1 cellular context compared by ENCODE assay signal in genomic region chr12:71938728-71939385, GRCh38.
TF ChIP-seq lines count a peak whose summit lies in the region.

TPH2 (plus strand) TSS chr12:71938845; CDS start chr12:71938987, 142 bp downstream.

TF ChIP-seq in A549, 52 proteins besides CTCF, POLR2A, EP300 and RAD21 (continued from another document):
- TF ChIP-seq PBX3 (IDR thresholded peaks at IDR 0.05) = peak; percentile 41; the same call in 1 of the 2 replicates
- no peak for TF ChIP-seq CEBPB (IDR thresholded peaks at IDR 0.05)
- TF ChIP-seq RARB (CRISPR knock-in tag; IDR thresholded peaks at IDR 0.05) = no peak
- TF ChIP-seq HOXB5 (CRISPR knock-in tag; IDR thresholded peaks at IDR 0.05) = peak; percentile 34; the same call in 1 of the 2 replicates
- no peak for TF ChIP-seq RCOR1 (IDR thresholded peaks at IDR 0.05; ENCODE audit: low read depth, low read length)
- TF ChIP-seq MYC (IDR thresholded peaks at IDR 0.05; ENCODE audit: borderline replicate concordance, low read length) = no peak
- TF ChIP-seq E2F6 (IDR thresholded peaks at IDR 0.05; ENCODE audit: borderline replicate concordance, low read depth) = no peak
- TF ChIP-seq HES2 (IDR thresholded peaks at IDR 0.05) = no peak
